8 cellular contexts compared by ENCODE assay signal in genomic region chr5:36151434-36152323, GRCh38. TPM values are rescaled to one million over a fixed set of nuclear protein-coding genes. Genes with fewer than 3 reads are reported as not detected.
DNase-seq lines count a peak whose midpoint lies in the region; ATAC-seq and TF ChIP-seq lines count a peak whose summit lies in the region.

LMBRD2 (minus strand) TSS chr5:36151887; CDS start chr5:36143349, 8,538 bp downstream.
SKP2 (plus strand) TSS chr5:36152111; CDS start chr5:36152263, 152 bp downstream.

- peak; percentile 89 for TF ChIP-seq POLR2A in GM19193 (IDR thresholded peaks at IDR 0.05; ENCODE audit: extremely low read depth, insufficient read depth, insufficient read length)

- peak within 1 kb of the TSS; percentile 75 for H3K4me3 ChIP-seq in choroid plexus epithelial cell (ENCODE audit: low read depth, low read length)
- H3K4me3 ChIP-seq in kidney epithelial cell (ENCODE audit: low read depth, low read length) = peak within 1 kb of the TSS; percentile 89

- H3K36me3 ChIP-seq in kidney epithelial cell (ENCODE audit: control insufficient read depth, insufficient read depth, low read length) = no peaks in the 10 kb centered on the region

- DNase-seq in AML-193 (lab: John Stamatoyannopoulos, UW) (peak; percentile 95), NCI-H510A treated with DMSO at 0.1 percent for 48 hours (lab: John Stamatoyannopoulos, UW) (peak; percentile 97), choroid plexus epithelial cell (ENCODE audit: low read depth) (peak; percentile 99), kidney epithelial cell (ENCODE audit: low read depth) (peak; percentile 95)
- DNase-seq in activated CD4-positive, alpha-beta T cell treated with anti-CD3 and anti-CD28 coated beads for 24 hours (ENCODE audit: low read depth in 2 of 2) = peak; percentile 93 to 96
- DNase-seq in stimulated activated CD4-positive, alpha-beta T cell treated with anti-CD3 and anti-CD28 coated beads, Interleukin-15, amount 100 ng/mL, for 48 hours (ENCODE audit: low read depth in 2 of 2) = peak; percentile 94 to 97

- no peaks in the 10 kb centered on the region for H3K27me3 ChIP-seq in kidney epithelial cell (ENCODE audit: control insufficient read depth, insufficient read depth, low read length)

- TF ChIP-seq CTCF in choroid plexus epithelial cell (conservative IDR thresholded peaks at IDR 0.05; ENCODE audit: low read depth, low read length) (no peak), kidney epithelial cell (IDR thresholded peaks at IDR 0.05; ENCODE audit: insufficient read depth, low read length, poor library complexity, severe bottlenecking) (no peak)

- ATAC-seq in HG03439 (IDR thresholded peaks at IDR 0.05; ENCODE audit: unreplicated experiment) = peak; percentile 98

RNA-seq across cellular contexts. Expression of gene LMBRD2, which starts in this region (rescaled TPM):
- total RNA-seq in kidney epithelial cell = 6.7 and 7.8 TPM in 2 replicates

RNA-seq across cellular contexts. Expression of gene SKP2, which starts in this region (rescaled TPM):
- 9.9 and 11.2 TPM in 2 replicates for total RNA-seq in kidney epithelial cell

Comparison
In these comparisons a context has a peak if more than half of its experiments do, and no peak if none do; other contexts are left out.
1. Peak in every context shown above with its lines: DNase-seq, ATAC-seq and H3K4me3 ChIP-seq.